8 cellular contexts compared by ENCODE assay signal in genomic region chr2:239399404-239399999, GRCh38. TPM values are rescaled to one million over a fixed set of nuclear protein-coding genes. Genes with fewer than 3 reads are reported as not detected.
DNase-seq lines count a peak whose midpoint lies in the region; ATAC-seq, FAIRE-seq and TF ChIP-seq lines count a peak whose summit lies in the region.

No MANE protein-coding gene starts in this region.

- H3K27ac ChIP-seq in naive thymus-derived CD4-positive, alpha-beta T cell (ENCODE audit: low read depth, low read length), result peak overlapping the region; percentile 50

- H3K4me3 ChIP-seq in LNCaP clone FGC (ENCODE audit: low read depth, low read length) (peak overlapping the region; percentile 43), endocrine pancreas (ENCODE audit: control insufficient read depth, insufficient read depth, low read length) (peak overlapping the region; percentile 73)
- H3K4me3 ChIP-seq in naive thymus-derived CD4-positive, alpha-beta T cell (ENCODE audit: low read length), result peak overlapping the region; percentile 57

- peak; percentile 9 for DNase-seq in COR-L47 (lab: John Stamatoyannopoulos, UW)
- DNase-seq in LNCaP clone FGC (ENCODE audit: low read depth), result no peak
- DNase-seq in activated CD4-positive, alpha-beta T cell treated with anti-CD3 and anti-CD28 coated beads for 48 hours, result peak; percentile 41
- peak in 7 of 9 donors; percentile 24 to 66 (median 42) for DNase-seq in naive thymus-derived CD4-positive, alpha-beta T cell
- DNase-seq in urothelium cell line (ENCODE audit: low spot score), result peak; percentile 16
- DNase-seq in GM19238 (ENCODE audit: insufficient read length, low spot score), result no peak

- H3K4me1 Mint-ChIP-seq in naive thymus-derived CD4-positive, alpha-beta T cell, result peaks cover 32 to 59% (median 54%) of the 10 kb centered on the region in 7 donors

- H3K9me3 Mint-ChIP-seq in naive thymus-derived CD4-positive, alpha-beta T cell, result peaks cover 0 to 1% (median 0%) of the 10 kb centered on the region in 11 donors

- POLR2A ChIA-PET in naive thymus-derived CD4-positive, alpha-beta T cell (lab: Charles Lee), result interaction anchor here (1.0 to 2.4 kb wide), 9 partner anchors 11 to 132 kb away, joined by 3 to 16 read pairs (median 5); no protein-coding TSS in a partner anchor

- H3K9ac ChIP-seq in endocrine pancreas (ENCODE audit: control insufficient read depth, insufficient read depth, low read length), result peak overlapping the region; percentile 69

- H3K27me3 ChIP-seq in endocrine pancreas (ENCODE audit: control insufficient read depth, insufficient read depth, low read length), result no peaks in the 10 kb centered on the region
- H3K27me3 ChIP-seq in naive thymus-derived CD4-positive, alpha-beta T cell (ENCODE audit: control insufficient read depth in 2 of 2, insufficient read depth in 2 of 2, low read length in 2 of 2), result no peaks in the 10 kb centered on the region

- H3K4me3 Mint-ChIP-seq in naive thymus-derived CD4-positive, alpha-beta T cell, result peak overlapping the region; percentile 83 to 96 (median 92)

- CTCF ChIA-PET in naive thymus-derived CD4-positive, alpha-beta T cell (lab: Charles Lee), result interaction anchor here (0.9 to 4.3 kb wide), 6 partner anchors 18 to 131 kb away, joined by 3 to 65 read pairs (median 4); no protein-coding TSS in a partner anchor

- peak overlapping the region; percentile 88 to 97 (median 93) for H3K27ac Mint-ChIP-seq in naive thymus-derived CD4-positive, alpha-beta T cell

- TF ChIP-seq CTCF in LNCaP clone FGC (IDR thresholded peaks at IDR 0.05; ENCODE audit: control insufficient read depth, extremely low read depth, insufficient read depth), result no peak

- no peak for ATAC-seq in naive thymus-derived CD4-positive, alpha-beta T cell
- no peak for ATAC-seq in HG02973 (IDR thresholded peaks at IDR 0.05; ENCODE audit: unreplicated experiment)

- no peaks in the 10 kb centered on the region for H3K9me3 ChIP-seq in endocrine pancreas (ENCODE audit: control insufficient read depth, low read length)
- no peaks in the 10 kb centered on the region for H3K9me3 ChIP-seq in naive thymus-derived CD4-positive, alpha-beta T cell (ENCODE audit: control insufficient read depth in 2 of 3, low read length in 3 of 3)

- H3K36me3 ChIP-seq in endocrine pancreas (ENCODE audit: control insufficient read depth, insufficient read depth, low read length), result no peaks in the 10 kb centered on the region
- H3K36me3 ChIP-seq in naive thymus-derived CD4-positive, alpha-beta T cell (ENCODE audit: control insufficient read depth in 2 of 3, insufficient read depth in 3 of 3, low read length in 3 of 3), result no peaks in the 10 kb centered on the region

- H3K4me1 ChIP-seq in endocrine pancreas (ENCODE audit: control insufficient read depth, insufficient read depth, low read length), result no peaks in the 10 kb centered on the region
- peaks cover 17 to 26% of the 10 kb centered on the region in 2 donors for H3K4me1 ChIP-seq in naive thymus-derived CD4-positive, alpha-beta T cell (ENCODE audit: control insufficient read depth in 2 of 2, insufficient read depth in 2 of 2, low read length in 2 of 2)

- peaks cover 0 to 10% (median 0%) of the 10 kb centered on the region in 5 donors for H3K27me3 Mint-ChIP-seq in naive thymus-derived CD4-positive, alpha-beta T cell

- no peak for FAIRE-seq in urothelium cell line (lab: Jason Lieb, UNC)

- H3K36me3 Mint-ChIP-seq in naive thymus-derived CD4-positive, alpha-beta T cell, result peaks cover 0 to 19% (median 0%) of the 10 kb centered on the region in 5 donors

- intact Hi-C loops in naive thymus-derived CD4-positive, alpha-beta T cell (cut with micrococcal nuclease), result loop anchor here in 1 of 2 donors (10.0 kb wide), 1 partner anchor 255 kb away; no protein-coding TSS in a partner anchor

RNA-seq across cellular contexts. Expression of gene HDAC4, which starts 1.3 kb away (rescaled TPM):
- total RNA-seq in naive thymus-derived CD4-positive, alpha-beta T cell, result 100 to 1,000 TPM in 1 of 5 experiments, 10 to 100 TPM in 4; 42.3 to 101 (median 62.3) TPM
- 10 to 100 TPM in 1 of 2 donors, 1 to 10 TPM in 1; 7.4 to 11.6 TPM for polyA plus RNA-seq in naive thymus-derived CD4-positive, alpha-beta T cell

Comparison
In these comparisons a context has a peak if more than half of its experiments do, and no peak if none do; other contexts are left out.
1. DNase-seq: peak in COR-L47 (single experiment), activated CD4-positive, alpha-beta T cell treated with anti-CD3 and anti-CD28 coated beads for 48 hours (single experiment), naive thymus-derived CD4-positive, alpha-beta T cell (7 of 9) and urothelium cell line (single experiment); none in LNCaP clone FGC (single experiment) and GM19238 (single experiment).
2. Peak in every context shown above with its lines, with median percentiles within 50 percentile points of each other: H3K4me3 ChIP-seq.